9 cellular contexts compared by ENCODE assay signal in genomic region chr22:44180706-44181032, GRCh38. TPM values are rescaled to one million over a fixed set of nuclear protein-coding genes. Genes with fewer than 3 reads are reported as not detected.
DNase-seq lines count a peak whose midpoint lies in the region; ATAC-seq and TF ChIP-seq lines count a peak whose summit lies in the region.
"Had no signal": no experiment of that assay in that cellular context is flagged by ENCODE, and none has a peak within 500 bp of the region (broad histone marks: within the 10 kb centered on the region; RNA-seq: fewer than 3 reads in every experiment).

Gene PARVG (plus strand): TSS chr22:44180925. CDS start chr22:44183330, 2,405 bp downstream.

- DNase-seq in DMS53 (lab: John Stamatoyannopoulos, UW) (peak; percentile 30), DMS53 treated with DMSO at 0.1 percent for 48 hours (lab: John Stamatoyannopoulos, UW; ENCODE audit: unreplicated experiment) (no peak), mucosa of descending colon (peak in 1 of 3 donors; percentile 27), glutamatergic neuron (no peak), chondrocyte (ENCODE audit: low spot score) (no peak)
- peak; percentile 72 for DNase-seq in activated naive CD4-positive, alpha-beta T cell treated with anti-CD3 and anti-CD28 coated beads, Interleukin-2, amount 10 ng/mL, durations not matched to agents 7 days and 5 days

- H3K36me3 ChIP-seq in KOPT-K1 (ENCODE audit: insufficient read depth, low read length), result peaks cover 24% of the 10 kb centered on the region
- H3K36me3 ChIP-seq in mucosa of descending colon (ENCODE audit: low read depth), result no peaks in the 10 kb centered on the region

- peak; percentile 55 for ATAC-seq in mucosa of descending colon
- ATAC-seq in HG03460 (IDR thresholded peaks at IDR 0.05; ENCODE audit: unreplicated experiment), result no peak

- H3K4me3 Mint-ChIP-seq in activated naive CD4-positive, alpha-beta T cell treated with anti-CD3 and anti-CD28 coated beads, Interleukin-2, amount 10 ng/mL, durations not matched to agents 7 days and 5 days, result peak within 1 kb of the TSS; percentile 76
- no peak within 1 kb of the TSS for H3K4me3 Mint-ChIP-seq in glutamatergic neuron (ENCODE audit: unreplicated experiment)
- H3K4me3 Mint-ChIP-seq in chondrocyte (ENCODE audit: unreplicated experiment), result no peak within 1 kb of the TSS

- H3K4me1 Mint-ChIP-seq in activated naive CD4-positive, alpha-beta T cell treated with anti-CD3 and anti-CD28 coated beads, Interleukin-2, amount 10 ng/mL, durations not matched to agents 7 days and 5 days, result peaks cover 32% of the 10 kb centered on the region
- H3K4me1 Mint-ChIP-seq in glutamatergic neuron (ENCODE audit: low read depth, unreplicated experiment), result no peaks in the 10 kb centered on the region
- H3K4me1 Mint-ChIP-seq in chondrocyte (ENCODE audit: low read depth), result peaks cover 11% of the 10 kb centered on the region

- H3K4me1 ChIP-seq in mucosa of descending colon (ENCODE audit: low read depth), result no peaks in the 10 kb centered on the region

- intact Hi-C loops in mucosa of descending colon (cut with DNase I, micrococcal nuclease), result no loop called here

- no peak within 1 kb of the TSS for H3K4me3 ChIP-seq in mucosa of descending colon

- H3K36me3 Mint-ChIP-seq in activated naive CD4-positive, alpha-beta T cell treated with anti-CD3 and anti-CD28 coated beads, Interleukin-2, amount 10 ng/mL, durations not matched to agents 7 days and 5 days, result peaks cover 18% of the 10 kb centered on the region
- H3K36me3 Mint-ChIP-seq in glutamatergic neuron (ENCODE audit: unreplicated experiment), result no peaks in the 10 kb centered on the region
- no peaks in the 10 kb centered on the region for H3K36me3 Mint-ChIP-seq in chondrocyte (ENCODE audit: low read depth)

- no peaks in the 10 kb centered on the region for H3K9me3 Mint-ChIP-seq in activated naive CD4-positive, alpha-beta T cell treated with anti-CD3 and anti-CD28 coated beads, Interleukin-2, amount 10 ng/mL, durations not matched to agents 7 days and 5 days
- H3K9me3 Mint-ChIP-seq in glutamatergic neuron (ENCODE audit: unreplicated experiment), result peaks cover 3% of the 10 kb centered on the region
- no peaks in the 10 kb centered on the region for H3K9me3 Mint-ChIP-seq in chondrocyte (ENCODE audit: low read depth)

- CTCF ChIA-PET in activated naive CD4-positive, alpha-beta T cell treated with anti-CD3 and anti-CD28 coated beads, Interleukin-2, amount 10 ng/mL, durations not matched to agents 7 days and 5 days (lab: Charles Lee), result interaction anchor here (0.9 to 1.3 kb wide), 2 partner anchors 98 to 187 kb away, joined by 3 to 4 read pairs; no protein-coding TSS in a partner anchor

- H3K27ac ChIP-seq in KOPT-K1 (ENCODE audit: low read depth, low read length, poor library complexity, severe bottlenecking), result peak within 1 kb of the TSS; percentile 84

- peak within 1 kb of the TSS; percentile 89 for H3K27ac Mint-ChIP-seq in activated naive CD4-positive, alpha-beta T cell treated with anti-CD3 and anti-CD28 coated beads, Interleukin-2, amount 10 ng/mL, durations not matched to agents 7 days and 5 days
- H3K27ac Mint-ChIP-seq in glutamatergic neuron (ENCODE audit: unreplicated experiment) (no peak within 1 kb of the TSS), chondrocyte (ENCODE audit: unreplicated experiment) (no peak within 1 kb of the TSS)

- TF ChIP-seq CTCF in mucosa of descending colon (IDR thresholded peaks at IDR 0.05), result no peak
- TF ChIP-seq CTCF in glutamatergic neuron (IDR thresholded peaks at IDR 0.05; ENCODE audit: partially characterized antibody, unreplicated experiment), result no peak
- no peak for TF ChIP-seq CTCF in chondrocyte (IDR thresholded peaks at IDR 0.05)

- H3K27me3 Mint-ChIP-seq in activated naive CD4-positive, alpha-beta T cell treated with anti-CD3 and anti-CD28 coated beads, Interleukin-2, amount 10 ng/mL, durations not matched to agents 7 days and 5 days, result peaks cover 18% of the 10 kb centered on the region
- H3K27me3 Mint-ChIP-seq in glutamatergic neuron (ENCODE audit: unreplicated experiment) (peaks cover 4% of the 10 kb centered on the region), chondrocyte (ENCODE audit: low read depth) (peaks cover 9% of the 10 kb centered on the region)

- H3K9me3 ChIP-seq in KOPT-K1 (ENCODE audit: insufficient read depth, low read length, poor library complexity, severe bottlenecking), result no peaks in the 10 kb centered on the region
- H3K9me3 ChIP-seq in mucosa of descending colon, result no peaks in the 10 kb centered on the region

RNA-seq across cellular contexts. Expression of gene PARVG, which starts in this region (rescaled TPM):
- total RNA-seq in mucosa of descending colon (1 to 10 TPM; 5.8 to 9.7 (median 8.1) TPM), glutamatergic neuron (ENCODE audit: unreplicated experiment) (not detected), chondrocyte (0.15 to 0.27 TPM in 2 of 3 replicates, not detected in the other)
- total RNA-seq: myocyte had no signal

Comparison
In these comparisons a context has a peak if more than half of its experiments do, and no peak if none do; other contexts are left out.
1. DNase-seq: peak in DMS53 (single experiment) and activated naive CD4-positive, alpha-beta T cell treated with anti-CD3 and anti-CD28 coated beads, Interleukin-2, amount 10 ng/mL, durations not matched to agents 7 days and 5 days (single experiment); none in DMS53 treated with DMSO at 0.1 percent for 48 hours (single experiment), glutamatergic neuron (single experiment) and chondrocyte (single experiment).